Comparison of ENCODE assay signal across 8 cellular contexts in genomic region chr4:8199594-8200301, GRCh38. TPM values are rescaled to one million over a fixed set of nuclear protein-coding genes. Genes with fewer than 3 reads are reported as not detected.
A peak's percentile ranks its signal among the peaks of the same experiment; 100 is the strongest.
DNase-seq lines count a peak whose midpoint lies in the region; ATAC-seq, FAIRE-seq and TF ChIP-seq lines count a peak whose summit lies in the region.

No MANE protein-coding gene starts in this region.

- H3K4me1 ChIP-seq in keratinocyte (ENCODE audit: control insufficient read depth, extremely low read depth, insufficient read depth, low read length) (peaks cover 41% of the 10 kb centered on the region), subcutaneous abdominal adipose tissue (ENCODE audit: control insufficient read depth in 5 of 5, insufficient read depth in 5 of 5, low read length in 5 of 5) (peaks cover 15 to 80% (median 69%) of the 10 kb centered on the region in 5 donors)

- no peaks in the 10 kb centered on the region for H3K27me3 ChIP-seq in HL-60 (ENCODE audit: insufficient read depth, poor library complexity, severe bottlenecking)
- H3K27me3 ChIP-seq in keratinocyte (ENCODE audit: control insufficient read depth, extremely low read depth, insufficient read depth, low read length), result no peaks in the 10 kb centered on the region
- H3K27me3 ChIP-seq in subcutaneous abdominal adipose tissue (ENCODE audit: control insufficient read depth in 5 of 5, insufficient read depth in 4 of 5, low read length in 5 of 5), result no peaks in the 10 kb centered on the region

- no peaks in the 10 kb centered on the region for H3K9me3 Mint-ChIP-seq in activated T-helper 1 cell treated with anti-CD3 and anti-CD28 coated beads, Interleukin-12 subunit alpha, Interleukin-12 subunit beta, Interleukin-2, Interleukin-4 antibody, amounts not matched to agents 30 ng/mL and 10 ng/mL and 1 ng/mL, durations not matched to agents 14 hours and 24 hours and 36 hours

- no peak for ATAC-seq in HG03280 (IDR thresholded peaks at IDR 0.05; ENCODE audit: unreplicated experiment)

- peak overlapping the region; percentile 95 for H3K4me2 ChIP-seq in keratinocyte (ENCODE audit: control insufficient read depth, extremely low read depth, insufficient read depth, low read depth, low read length)

- FAIRE-seq in keratinocyte (lab: Jason Lieb, UNC), result no peak

- H3K9me3 ChIP-seq in keratinocyte (ENCODE audit: control insufficient read depth, low read depth, low read length) (no peaks in the 10 kb centered on the region), subcutaneous abdominal adipose tissue (ENCODE audit: control insufficient read depth in 5 of 5, low read length in 5 of 5) (no peaks in the 10 kb centered on the region)

- peak overlapping the region; percentile 95 for H3K27ac Mint-ChIP-seq in activated T-helper 1 cell treated with anti-CD3 and anti-CD28 coated beads, Interleukin-12 subunit alpha, Interleukin-12 subunit beta, Interleukin-2, Interleukin-4 antibody, amounts not matched to agents 30 ng/mL and 10 ng/mL and 1 ng/mL, durations not matched to agents 14 hours and 24 hours and 36 hours

- intact Hi-C loops in activated T-helper 1 cell treated with anti-CD3 and anti-CD28 coated beads, Interleukin-12 subunit alpha, Interleukin-12 subunit beta, Interleukin-2, Interleukin-4 antibody, amounts not matched to agents 30 ng/mL and 10 ng/mL and 1 ng/mL, durations not matched to agents 14 hours and 24 hours and 36 hours (cut with micrococcal nuclease), result loop anchor here (1.0 to 10.0 kb wide), 4 partner anchors 29 to 1915 kb away; partner anchors contain the start of genes ACOX3, TRMT44 and WDR1

- TF ChIP-seq CTCF in HL-60 (IDR thresholded peaks at IDR 0.05; ENCODE audit: insufficient read depth, low read length) (no peak), keratinocyte (optimal IDR thresholded peaks at IDR 0.05 in 1 of 3, IDR thresholded peaks at IDR 0.05 in 1 of 3, conservative IDR thresholded peaks at IDR 0.05 in 1 of 3; ENCODE audit: extremely low read depth in 1 of 3, insufficient read depth in 2 of 3, low read length in 3 of 3) (no peak)

- H3K4me1 Mint-ChIP-seq in activated T-helper 1 cell treated with anti-CD3 and anti-CD28 coated beads, Interleukin-12 subunit alpha, Interleukin-12 subunit beta, Interleukin-2, Interleukin-4 antibody, amounts not matched to agents 30 ng/mL and 10 ng/mL and 1 ng/mL, durations not matched to agents 14 hours and 24 hours and 36 hours (ENCODE audit: low read depth), result peaks cover 30% of the 10 kb centered on the region

- H3K4me3 ChIP-seq in HL-60 (replicated peaks; ENCODE audit: insufficient read depth, low read length) (peak overlapping the region; percentile 38), keratinocyte (ENCODE audit: control insufficient read depth in 2 of 3, extremely low read depth in 1 of 3, insufficient read depth in 2 of 3, low read depth in 1 of 3, low read length in 3 of 3) (peak overlapping the region; percentile 71 to 89 (median 81)), subcutaneous abdominal adipose tissue (ENCODE audit: low read depth in 1 of 5, low read length in 5 of 5) (peak overlapping the region in 4 of 5 donors; percentile 63 to 80 (median 72))

- peaks cover 4% of the 10 kb centered on the region for H3K36me3 Mint-ChIP-seq in activated T-helper 1 cell treated with anti-CD3 and anti-CD28 coated beads, Interleukin-12 subunit alpha, Interleukin-12 subunit beta, Interleukin-2, Interleukin-4 antibody, amounts not matched to agents 30 ng/mL and 10 ng/mL and 1 ng/mL, durations not matched to agents 14 hours and 24 hours and 36 hours (ENCODE audit: low read depth)

- dilution Hi-C loops in keratinocyte (cut with MboI; ENCODE audit: extremely low pct_ligation_motif_present, low sequenced_read_pairs), result no loop called here

- H4K20me1 ChIP-seq in keratinocyte (ENCODE audit: control insufficient read depth, extremely low read depth, insufficient read depth, low read length), result no peaks in the 10 kb centered on the region

- H3K36me3 ChIP-seq in keratinocyte (ENCODE audit: control insufficient read depth in 2 of 2, extremely low read depth in 1 of 2, insufficient read depth in 2 of 2, low read length in 2 of 2) (peaks cover 5 to 11% of the 10 kb centered on the region in 2 experiments), subcutaneous abdominal adipose tissue (ENCODE audit: control insufficient read depth in 5 of 5, insufficient read depth in 5 of 5, low read length in 5 of 5) (peaks cover 0 to 9% (median 0%) of the 10 kb centered on the region in 5 donors)

- H3K79me2 ChIP-seq in keratinocyte (ENCODE audit: control insufficient read depth, insufficient read depth, low read length), result peaks cover 53% of the 10 kb centered on the region

- peak overlapping the region; percentile 74 for H3K27ac ChIP-seq in HL-60 (replicated peaks)
- H3K27ac ChIP-seq in keratinocyte (ENCODE audit: control insufficient read depth, insufficient read depth, low read length), result peak overlapping the region; percentile 87
- peak overlapping the region; percentile 54 for H3K27ac ChIP-seq in subcutaneous abdominal adipose tissue (ENCODE audit: low read depth, low read length)

- H3K4me3 Mint-ChIP-seq in activated T-helper 1 cell treated with anti-CD3 and anti-CD28 coated beads, Interleukin-12 subunit alpha, Interleukin-12 subunit beta, Interleukin-2, Interleukin-4 antibody, amounts not matched to agents 30 ng/mL and 10 ng/mL and 1 ng/mL, durations not matched to agents 14 hours and 24 hours and 36 hours, result peak overlapping the region; percentile 89

- H3K9ac ChIP-seq in keratinocyte (ENCODE audit: control insufficient read depth, extremely low read depth, insufficient read depth, low read length) (peak overlapping the region; percentile 91), subcutaneous abdominal adipose tissue (ENCODE audit: low read length in 5 of 5) (peak overlapping the region in 4 of 5 donors; percentile 40 to 81 (median 78))

- peaks cover 1% of the 10 kb centered on the region for H3K27me3 Mint-ChIP-seq in activated T-helper 1 cell treated with anti-CD3 and anti-CD28 coated beads, Interleukin-12 subunit alpha, Interleukin-12 subunit beta, Interleukin-2, Interleukin-4 antibody, amounts not matched to agents 30 ng/mL and 10 ng/mL and 1 ng/mL, durations not matched to agents 14 hours and 24 hours and 36 hours (ENCODE audit: insufficient read depth)

- DNase-seq in HL-60 (ENCODE audit: low read depth in 1 of 2, low spot score in 1 of 2), result no peak
- DNase-seq in activated T-helper 1 cell treated with anti-CD3 and anti-CD28 coated beads, Interleukin-12 subunit alpha, Interleukin-12 subunit beta, Interleukin-2, Interleukin-4 antibody, amounts not matched to agents 30 ng/mL and 10 ng/mL and 1 ng/mL, durations not matched to agents 14 hours and 24 hours and 36 hours (ENCODE audit: low spot score), result peak; percentile 14
- no peak for DNase-seq in keratinocyte (ENCODE audit: low read depth, low spot score)
- no peak for DNase-seq in NCI-H1048 (lab: John Stamatoyannopoulos, UW)
- no peak for DNase-seq in NCI-H82 treated with DMSO at 0.1 percent for 48 hours (lab: John Stamatoyannopoulos, UW; ENCODE audit: unreplicated experiment)
- DNase-seq in GF-D8 (lab: John Stamatoyannopoulos, UW), result no peak

- H2AFZ ChIP-seq in keratinocyte (ENCODE audit: control insufficient read depth, low read length), result peak overlapping the region; percentile 1

- no peaks in the 10 kb centered on the region for H3K9me1 ChIP-seq in keratinocyte (ENCODE audit: control insufficient read depth, extremely low read depth, insufficient read depth, low read length)

RNA-seq across cellular contexts. Expression of gene SH3TC1, which starts 0.7 kb away (rescaled TPM):
- 25.4 and 33.6 TPM in 2 replicates for total RNA-seq in activated T-helper 1 cell treated with anti-CD3 and anti-CD28 coated beads, Interleukin-12 subunit alpha, Interleukin-12 subunit beta, Interleukin-2, Interleukin-4 antibody, amounts not matched to agents 30 ng/mL and 10 ng/mL and 1 ng/mL, durations not matched to agents 14 hours and 24 hours and 36 hours
- polyA plus RNA-seq in keratinocyte, result 12.0 to 22.1 TPM (median 12.3 TPM) in 3 replicates
- polyA plus RNA-seq in keratinocyte (2011; ENCODE audit: low read depth), result 4.0 TPM
- polyA plus RNA-seq in keratinocyte (2011; cell fraction: cytosol; rRNA removed), result 3.3 and 7.9 TPM in 2 replicates
- polyA plus RNA-seq in keratinocyte (2011; cell fraction: nucleus; rRNA removed), result 28.3 and 44.2 TPM in 2 replicates
- 7.2 and 21.2 TPM in 2 replicates for polyA plus RNA-seq in keratinocyte (2012; ENCODE audit: low replicate concordance)
- polyA minus RNA-seq in keratinocyte, result 22.2 to 29.7 TPM (median 27.2 TPM) in 3 replicates
- polyA minus RNA-seq in keratinocyte (2011; cell fraction: cytosol; rRNA and poly(A)+ RNA removed), result 35.5 TPM
- 48.6 and 60.5 TPM in 2 replicates for polyA minus RNA-seq in keratinocyte (2011; cell fraction: nucleus; rRNA and poly(A)+ RNA removed)

RNA-seq across cellular contexts. Expression of gene ABLIM2, which starts 41.1 kb away (rescaled TPM):
- 0.24 and 0.36 TPM in 2 replicates for total RNA-seq in activated T-helper 1 cell treated with anti-CD3 and anti-CD28 coated beads, Interleukin-12 subunit alpha, Interleukin-12 subunit beta, Interleukin-2, Interleukin-4 antibody, amounts not matched to agents 30 ng/mL and 10 ng/mL and 1 ng/mL, durations not matched to agents 14 hours and 24 hours and 36 hours
- 0.94 to 3.0 TPM (median 1.1 TPM) in 3 replicates for polyA plus RNA-seq in keratinocyte
- 3.8 TPM for polyA plus RNA-seq in keratinocyte (2011; ENCODE audit: low read depth)
- polyA plus RNA-seq in keratinocyte (2011; cell fraction: cytosol; rRNA removed), result 1.1 and 2.0 TPM in 2 replicates
- polyA plus RNA-seq in keratinocyte (2011; cell fraction: nucleus; rRNA removed), result 1.5 and 3.6 TPM in 2 replicates
- 1.3 and 9.7 TPM in 2 replicates for polyA plus RNA-seq in keratinocyte (2012; ENCODE audit: low replicate concordance)
- polyA minus RNA-seq in keratinocyte, result 0.80 to 5.3 TPM (median 3.7 TPM) in 3 replicates
- polyA minus RNA-seq in keratinocyte (2011; cell fraction: cytosol; rRNA and poly(A)+ RNA removed), result 1.7 TPM
- 1.6 and 4.2 TPM in 2 replicates for polyA minus RNA-seq in keratinocyte (2011; cell fraction: nucleus; rRNA and poly(A)+ RNA removed)
